In the genomic region with DNA sequence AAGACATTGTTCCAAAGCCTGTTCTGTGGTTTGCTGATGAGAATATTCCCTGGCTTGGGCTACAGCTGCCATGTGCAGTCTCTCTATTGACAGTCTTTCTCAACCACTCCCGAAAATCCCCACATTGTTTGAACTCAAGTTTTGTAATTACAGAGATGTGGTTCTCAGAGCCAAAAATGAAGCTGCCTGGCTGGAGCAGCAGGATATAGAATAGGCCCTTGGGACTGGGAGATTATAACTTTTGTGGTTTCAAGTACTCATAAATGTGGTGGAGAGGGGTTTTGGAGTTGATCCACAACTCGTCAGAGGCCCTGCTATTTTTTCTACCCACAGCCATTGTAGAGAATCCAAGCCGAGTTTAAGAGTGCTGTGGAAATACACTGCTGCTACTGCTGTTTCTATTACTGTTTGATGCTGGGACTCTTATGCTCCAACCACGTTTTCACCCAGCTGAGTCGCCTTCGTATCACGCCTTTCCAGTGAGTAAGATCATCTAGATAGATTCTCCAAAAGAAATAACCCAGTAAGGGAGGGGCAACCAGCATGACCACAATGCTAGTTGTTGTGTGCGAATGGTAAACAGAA, we compare ENCODE assay signal across 8 cellular contexts. TPM values are rescaled to one million over a fixed set of nuclear protein-coding genes. Genes with fewer than 3 reads are reported as not detected.
A peak's percentile ranks its signal among the peaks of the same experiment; 100 is the strongest.
DNase-seq lines count a peak whose midpoint lies in the region; ATAC-seq, FAIRE-seq and TF ChIP-seq lines count a peak whose summit lies in the region.

No MANE protein-coding gene starts in this region.

- 67% methylated on average over 8 of the region's 8 CpGs for WGBS in liver
- WGBS in HepG2 (ENCODE audit: low lambda C conversion rate) = 21% methylated on average over 7 of the region's 8 CpGs
- 20 to 51% methylated on average over 6 of the region's 8 CpGs for WGBS in gastroesophageal sphincter (ENCODE audit: low coverage in 1 of 2), 2 donors
- WGBS in transverse colon (ENCODE audit: low coverage in 1 of 2), 2 donors = 61% methylated on average over 8 of the region's 8 CpGs; no CpG with 5 or more reads in 1 of the 2 donors

- no peaks in the 10 kb centered on the region for H3K9me3 ChIP-seq in liver (ENCODE audit: control insufficient read depth in 4 of 4, low read length in 3 of 4)
- no peaks in the 10 kb centered on the region for H3K9me3 ChIP-seq in HepG2 (ENCODE audit: low read length)
- no peaks in the 10 kb centered on the region for H3K9me3 ChIP-seq in gastroesophageal sphincter
- H3K9me3 ChIP-seq in transverse colon = no peaks in the 10 kb centered on the region

- H3K9ac ChIP-seq in liver (ENCODE audit: low read depth in 1 of 2, low read length in 2 of 2) (no peak overlapping the region), HepG2 (ENCODE audit: insufficient read depth, low read depth, low read length) (no peak overlapping the region)

- TF ChIP-seq EP300 in HepG2 (IDR thresholded peaks at IDR 0.05; ENCODE audit: low read depth in 2 of 2, low read length in 2 of 2) = no peak
- TF ChIP-seq EP300 in HepG2 (CRISPR knock-in tag; IDR thresholded peaks at IDR 0.05; ENCODE audit: borderline replicate concordance) = no peak
- no peak for TF ChIP-seq EP300 in gastroesophageal sphincter (IDR thresholded peaks at IDR 0.05)
- no peak for TF ChIP-seq EP300 in transverse colon (IDR thresholded peaks at IDR 0.05; ENCODE audit: low read depth)

- H4K20me1 ChIP-seq in HepG2 (ENCODE audit: insufficient read depth, low read length) = no peaks in the 10 kb centered on the region

- TF ChIP-seq CTCF in liver (IDR thresholded peaks at IDR 0.05; ENCODE audit: low read depth, low read length, missing input control) (no peak), HepG2 (CRISPR knock-in tag; IDR thresholded peaks at IDR 0.05) (no peak), gastroesophageal sphincter (IDR thresholded peaks at IDR 0.05) (no peak), transverse colon (IDR thresholded peaks at IDR 0.05) (no peak)

- BruUV-seq in HepG2 (replicated peaks; lab: Mats Ljungman, UMichigan) = no TSS peak

- H3K79me2 ChIP-seq in HepG2 (ENCODE audit: insufficient read depth, low read length) = no peaks in the 10 kb centered on the region

- H3K4me1 ChIP-seq in liver (ENCODE audit: control insufficient read depth in 4 of 4, insufficient read depth in 4 of 4, low read length in 3 of 4) = peaks cover 0 to 4% (median 0%) of the 10 kb centered on the region in 4 donors
- H3K4me1 ChIP-seq in HepG2 (ENCODE audit: insufficient read depth, low read length) = no peaks in the 10 kb centered on the region
- H3K4me1 ChIP-seq in gastroesophageal sphincter = peaks cover 0 to 20% (median 0%) of the 10 kb centered on the region in 3 donors
- no peaks in the 10 kb centered on the region for H3K4me1 ChIP-seq in transverse colon

- in situ Hi-C loops in HepG2 (cut with HindIII; ENCODE audit: extremely low pct_ligation_motif_present, low pct_unique_long_range_greater_than_20kb) (no loop called here), transverse colon (cut with MboI; ENCODE audit: low pct_ligation_motif_present in 1 of 4, low pct_unique_long_range_greater_than_20kb in 1 of 4, low sequenced_read_pairs in 3 of 4) (no loop called here)

- POLR2A ChIA-PET in HepG2 (lab: Yijun Ruan, JAX) = no interaction called here

- ATAC-seq in HepG2 (no peak), gastroesophageal sphincter (peak; percentile 44), GM18870 (IDR thresholded peaks at IDR 0.05; ENCODE audit: unreplicated experiment) (no peak)

- peaks cover 0 to 4% (median 0%) of the 10 kb centered on the region in 4 donors for H3K27me3 ChIP-seq in liver (ENCODE audit: control insufficient read depth in 4 of 4, insufficient read depth in 4 of 4, low read length in 3 of 4)
- H3K27me3 ChIP-seq in HepG2 (ENCODE audit: control insufficient read depth in 1 of 2, insufficient read depth in 2 of 2, low read length in 2 of 2) = no peaks in the 10 kb centered on the region
- H3K27me3 ChIP-seq in gastroesophageal sphincter = no peaks in the 10 kb centered on the region
- H3K27me3 ChIP-seq in transverse colon = no peaks in the 10 kb centered on the region

- H3K27ac ChIP-seq in liver (ENCODE audit: low read depth in 1 of 2, low read length in 2 of 2) (no peak overlapping the region), HepG2 (ENCODE audit: extremely low read length, insufficient read depth, low read length) (no peak overlapping the region), gastroesophageal sphincter (peak overlapping the region in 3 of 4 donors; percentile 17 to 60 (median 55)), transverse colon (peak overlapping the region in 2 of 4 donors; percentile 8 to 31)

- no peak overlapping the region for H3K4me2 ChIP-seq in HepG2 (ENCODE audit: low read depth, low read length)

- no peak for TF ChIP-seq POLR2A in HepG2 (IDR thresholded peaks at IDR 0.05; ENCODE audit: insufficient read depth in 1 of 2, low read depth in 2 of 2, low read length in 2 of 2)
- no peak for TF ChIP-seq POLR2A in gastroesophageal sphincter (IDR thresholded peaks at IDR 0.05)
- TF ChIP-seq POLR2A in transverse colon (IDR thresholded peaks at IDR 0.05) = no peak

- CTCF ChIA-PET in HepG2 (lab: Yijun Ruan, JAX; ENCODE audit: low intra/inter-chr PET ratio, low total read pairs) = no interaction called here

- DNase-seq in HepG2 (ENCODE audit: low spot score) = no peak
- peak; percentile 99 for DNase-seq in RPMI7951 (ENCODE audit: low read depth)
- peak; percentile 21 for DNase-seq in urothelium cell line (ENCODE audit: low spot score)
- no peak for DNase-seq in transverse colon
- DNase-seq in 8988T = no peak

- no peak for TF ChIP-seq RAD21 in liver (IDR thresholded peaks at IDR 0.05)
- no peak for TF ChIP-seq RAD21 in HepG2 (CRISPR knock-in tag; IDR thresholded peaks at IDR 0.05)

- H3K4me3 ChIP-seq in liver (ENCODE audit: low read depth in 1 of 3, low read length in 3 of 3) (no peak overlapping the region), HepG2 (replicated peaks in 1 of 3; ENCODE audit: insufficient read depth in 1 of 3, low read depth in 2 of 3, low read length in 3 of 3) (no peak overlapping the region), gastroesophageal sphincter (no peak overlapping the region), transverse colon (no peak overlapping the region)

- H2AFZ ChIP-seq in HepG2 (ENCODE audit: low read length) = no peak overlapping the region

- no peak for FAIRE-seq in HepG2 (lab: Jason Lieb, UNC)
- no peak for FAIRE-seq in urothelium cell line (lab: Jason Lieb, UNC)

- H3K36me3 ChIP-seq in liver (ENCODE audit: control insufficient read depth in 4 of 4, insufficient read depth in 3 of 4, low read depth in 1 of 4, low read length in 3 of 4) (no peaks in the 10 kb centered on the region), HepG2 (replicated peaks in 1 of 2; ENCODE audit: control insufficient read depth in 1 of 2, insufficient read depth in 2 of 2, low read length in 2 of 2) (no peaks in the 10 kb centered on the region), gastroesophageal sphincter (no peaks in the 10 kb centered on the region), transverse colon (no peaks in the 10 kb centered on the region)

- intact Hi-C loops in HepG2 (cut with micrococcal nuclease; ENCODE audit: unreplicated experiment) (no loop called here), transverse colon (cut with DNase I; ENCODE audit: low total_unique reads) (no loop called here)

TF ChIP-seq in liver, 16 proteins besides CTCF, POLR2A, EP300 and RAD21:
- peak in 1 of 2 donors; percentile 16 for TF ChIP-seq HNF4A (conservative IDR thresholded peaks at IDR 0.05)
- peak; percentile 34 for TF ChIP-seq MAX (IDR thresholded peaks at IDR 0.05)
- TF ChIP-seq FOXA2 (IDR thresholded peaks at IDR 0.05) = peak; percentile 31
- TF ChIP-seq NR2F2 (IDR thresholded peaks at IDR 0.05) = no peak

TF ChIP-seq in HepG2, 621 proteins besides CTCF, POLR2A, EP300 and RAD21 (continues in another document):
- TF ChIP-seq FOXM1 (CRISPR knock-in tag; IDR thresholded peaks at IDR 0.05) (no peak), TCF7 (IDR thresholded peaks at IDR 0.05; ENCODE audit: low read depth) (no peak)

RNA-seq across cellular contexts. Expression of gene ATXN3L, which starts 57.1 kb away (rescaled TPM):
- total RNA-seq in liver (not detected), HepG2 (2016; rRNA removed; fragmentation: Illumina TruSeq; extraction: Trizol) (not detected in 2 replicates), gastroesophageal sphincter (not detected), transverse colon (not detected)
- polyA plus RNA-seq in liver (not detected), HepG2 (2011; rRNA removed) (not detected in 2 replicates)
- total RNA-seq in HepG2 (2016; cell fraction: cytosol; rRNA removed; fragmentation: Illumina TruSeq; extraction: Trizol; ENCODE audit: low read depth) = not detected in 2 replicates
- not detected in 2 replicates for total RNA-seq in HepG2 (2016; cell fraction: insoluble cytoplasmic fraction; rRNA removed; fragmentation: Illumina TruSeq; extraction: Trizol)
- total RNA-seq in HepG2 (2016; cell fraction: membrane; rRNA removed; fragmentation: Illumina TruSeq; extraction: Trizol) = not detected in 2 replicates
- not detected in 2 replicates for total RNA-seq in HepG2 (2016; cell fraction: nucleus; rRNA removed; fragmentation: Illumina TruSeq; extraction: Trizol)
- not detected in 2 replicates for polyA plus RNA-seq in HepG2 (2011; cell fraction: cytosol; rRNA removed)
- polyA plus RNA-seq in HepG2 (2011; cell fraction: nucleus; rRNA removed) = not detected in 2 replicates
- polyA plus RNA-seq in HepG2 (2012) = not detected in 2 replicates
- not detected in 2 replicates for polyA plus RNA-seq in HepG2 (2016; cell fraction: cytosol; fragmentation: Illumina TruSeq; extraction: Trizol; ENCODE audit: low read depth)
- not detected in 2 replicates for polyA plus RNA-seq in HepG2 (2016; cell fraction: insoluble cytoplasmic fraction; fragmentation: Illumina TruSeq; extraction: Trizol; ENCODE audit: low read depth)
- not detected in 2 replicates for polyA plus RNA-seq in HepG2 (2016; cell fraction: membrane; fragmentation: Illumina TruSeq; extraction: Trizol; ENCODE audit: low read depth)
- not detected in 2 replicates for polyA plus RNA-seq in HepG2 (2016; cell fraction: nucleus; fragmentation: Illumina TruSeq; extraction: Trizol; ENCODE audit: insufficient read depth, low read depth)
- polyA minus RNA-seq in HepG2 (2011; rRNA and poly(A)+ RNA removed; ENCODE audit: low replicate concordance) = not detected in 2 replicates
- not detected in 2 replicates for polyA minus RNA-seq in HepG2 (2011; cell fraction: cytosol; rRNA and poly(A)+ RNA removed)
- polyA minus RNA-seq in HepG2 (2011; cell fraction: nucleus; rRNA and poly(A)+ RNA removed) = not detected in 2 replicates
- total RNA-seq in RPMI7951 (2014; rRNA removed; shearing (Covaris generic)) = not detected in 2 replicates

Comparison
In these comparisons a context has a peak if more than half of its experiments do, and no peak if none do; other contexts are left out.
1. H3K27ac ChIP-seq: peak in gastroesophageal sphincter (3 of 4); none in liver (0 of 2) and HepG2 (single experiment).
2. DNase-seq: peak in RPMI7951 (single experiment) and urothelium cell line (single experiment); none in HepG2 (single experiment), transverse colon (single experiment) and 8988T (single experiment).